Comparison of ENCODE assay signal across 1 cellular context in the genomic region with DNA sequence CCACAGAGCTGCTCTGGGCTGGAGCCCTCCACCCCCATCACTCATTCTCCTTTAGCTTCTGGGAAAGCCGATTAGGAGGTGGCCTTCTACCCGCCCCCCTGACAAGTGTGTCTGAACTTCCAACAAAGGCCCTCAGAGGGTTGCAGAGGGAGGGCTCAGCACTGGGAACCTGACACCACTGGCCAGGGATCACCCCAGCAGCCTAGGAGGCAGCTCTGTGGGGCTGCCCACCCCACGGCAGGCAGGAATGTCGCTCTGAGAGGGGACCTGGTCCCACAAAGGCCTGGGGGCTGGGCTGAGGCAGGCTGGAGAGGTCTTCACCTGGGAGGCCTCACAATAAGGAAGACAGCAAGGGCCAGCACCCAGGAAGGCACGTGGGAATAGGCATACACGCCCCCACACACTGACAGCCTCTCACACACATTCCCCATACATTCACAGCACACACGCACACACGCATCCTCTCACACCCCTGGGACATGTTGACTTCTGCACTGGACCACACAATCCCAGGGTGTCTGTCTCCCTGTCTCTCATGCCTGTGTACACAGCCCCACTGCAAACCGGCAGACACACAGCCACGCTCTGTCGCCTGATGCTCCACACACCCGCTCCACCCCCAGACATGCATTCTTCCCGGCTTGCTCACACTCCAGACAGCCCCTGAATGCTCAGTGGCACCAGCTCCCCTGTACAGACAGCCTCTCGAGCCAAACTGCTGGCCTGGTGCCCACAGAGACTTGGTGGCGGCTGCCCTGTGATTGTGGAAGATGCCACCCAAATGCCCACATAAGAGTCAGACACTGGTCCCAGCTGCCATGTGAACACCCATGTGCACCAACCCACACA.
TF ChIP-seq lines count a peak whose summit lies in the region.

No MANE protein-coding gene starts in this region.

TF ChIP-seq in HepG2, 621 proteins besides CTCF, POLR2A, EP300 and RAD21 (continued from another document):
- TF ChIP-seq FOXA1 (IDR thresholded peaks at IDR 0.05) (no peak), FOXA1 (CRISPR knock-in tag; IDR thresholded peaks at IDR 0.05) (peak; percentile 34; the same call in 1 of the 2 replicates)
